1 cellular context compared by ENCODE assay signal in the genomic region with DNA sequence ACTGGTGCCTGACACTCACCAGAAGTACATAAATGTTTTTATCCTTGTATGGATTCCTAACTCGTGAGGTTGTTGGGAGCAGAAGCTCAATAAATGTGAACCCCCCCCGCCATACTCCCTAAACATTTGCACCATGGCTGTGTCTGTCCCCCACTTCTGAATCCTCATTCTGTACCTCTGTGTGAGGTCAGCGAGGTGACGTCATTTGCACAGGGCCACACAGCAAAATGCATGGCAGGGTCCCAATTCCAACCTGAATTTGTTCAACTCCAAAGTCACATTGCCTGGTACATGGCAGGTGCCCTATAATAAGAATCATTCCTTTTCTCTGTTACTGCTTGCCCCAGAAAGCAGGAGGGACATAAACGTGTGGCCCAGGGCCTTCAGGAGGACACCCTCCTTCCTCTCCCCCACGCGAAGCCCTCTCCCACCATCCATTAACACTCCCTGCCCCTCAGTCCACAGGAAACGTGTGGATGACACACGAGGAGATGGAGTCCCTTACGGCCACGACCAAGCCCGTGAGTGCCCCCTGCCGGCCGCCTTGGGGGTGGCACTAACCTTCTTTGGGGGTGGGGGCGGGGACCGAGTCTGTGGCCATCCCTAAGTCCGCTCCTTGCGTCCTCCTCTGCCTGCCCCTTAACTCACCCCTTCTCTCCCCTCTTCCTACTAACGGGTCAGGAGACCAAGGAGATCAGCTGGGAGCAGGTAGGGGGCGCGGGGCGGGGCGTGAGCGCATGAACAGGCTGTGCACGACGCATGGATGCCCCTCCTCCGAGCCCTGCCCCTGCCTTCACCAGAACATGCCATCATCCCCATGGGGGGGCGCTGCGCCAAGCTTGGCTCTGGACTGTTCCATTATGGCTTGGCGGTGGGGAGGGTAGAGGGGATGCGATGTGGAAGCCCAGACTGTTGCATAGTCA.
TF ChIP-seq lines count a peak whose summit lies in the region.

No MANE protein-coding gene starts in this region.

TF ChIP-seq in K562, 482 proteins besides CTCF, POLR2A, EP300 and RAD21 (continued from another document and continues in another):
- TF ChIP-seq, protein P1, sequence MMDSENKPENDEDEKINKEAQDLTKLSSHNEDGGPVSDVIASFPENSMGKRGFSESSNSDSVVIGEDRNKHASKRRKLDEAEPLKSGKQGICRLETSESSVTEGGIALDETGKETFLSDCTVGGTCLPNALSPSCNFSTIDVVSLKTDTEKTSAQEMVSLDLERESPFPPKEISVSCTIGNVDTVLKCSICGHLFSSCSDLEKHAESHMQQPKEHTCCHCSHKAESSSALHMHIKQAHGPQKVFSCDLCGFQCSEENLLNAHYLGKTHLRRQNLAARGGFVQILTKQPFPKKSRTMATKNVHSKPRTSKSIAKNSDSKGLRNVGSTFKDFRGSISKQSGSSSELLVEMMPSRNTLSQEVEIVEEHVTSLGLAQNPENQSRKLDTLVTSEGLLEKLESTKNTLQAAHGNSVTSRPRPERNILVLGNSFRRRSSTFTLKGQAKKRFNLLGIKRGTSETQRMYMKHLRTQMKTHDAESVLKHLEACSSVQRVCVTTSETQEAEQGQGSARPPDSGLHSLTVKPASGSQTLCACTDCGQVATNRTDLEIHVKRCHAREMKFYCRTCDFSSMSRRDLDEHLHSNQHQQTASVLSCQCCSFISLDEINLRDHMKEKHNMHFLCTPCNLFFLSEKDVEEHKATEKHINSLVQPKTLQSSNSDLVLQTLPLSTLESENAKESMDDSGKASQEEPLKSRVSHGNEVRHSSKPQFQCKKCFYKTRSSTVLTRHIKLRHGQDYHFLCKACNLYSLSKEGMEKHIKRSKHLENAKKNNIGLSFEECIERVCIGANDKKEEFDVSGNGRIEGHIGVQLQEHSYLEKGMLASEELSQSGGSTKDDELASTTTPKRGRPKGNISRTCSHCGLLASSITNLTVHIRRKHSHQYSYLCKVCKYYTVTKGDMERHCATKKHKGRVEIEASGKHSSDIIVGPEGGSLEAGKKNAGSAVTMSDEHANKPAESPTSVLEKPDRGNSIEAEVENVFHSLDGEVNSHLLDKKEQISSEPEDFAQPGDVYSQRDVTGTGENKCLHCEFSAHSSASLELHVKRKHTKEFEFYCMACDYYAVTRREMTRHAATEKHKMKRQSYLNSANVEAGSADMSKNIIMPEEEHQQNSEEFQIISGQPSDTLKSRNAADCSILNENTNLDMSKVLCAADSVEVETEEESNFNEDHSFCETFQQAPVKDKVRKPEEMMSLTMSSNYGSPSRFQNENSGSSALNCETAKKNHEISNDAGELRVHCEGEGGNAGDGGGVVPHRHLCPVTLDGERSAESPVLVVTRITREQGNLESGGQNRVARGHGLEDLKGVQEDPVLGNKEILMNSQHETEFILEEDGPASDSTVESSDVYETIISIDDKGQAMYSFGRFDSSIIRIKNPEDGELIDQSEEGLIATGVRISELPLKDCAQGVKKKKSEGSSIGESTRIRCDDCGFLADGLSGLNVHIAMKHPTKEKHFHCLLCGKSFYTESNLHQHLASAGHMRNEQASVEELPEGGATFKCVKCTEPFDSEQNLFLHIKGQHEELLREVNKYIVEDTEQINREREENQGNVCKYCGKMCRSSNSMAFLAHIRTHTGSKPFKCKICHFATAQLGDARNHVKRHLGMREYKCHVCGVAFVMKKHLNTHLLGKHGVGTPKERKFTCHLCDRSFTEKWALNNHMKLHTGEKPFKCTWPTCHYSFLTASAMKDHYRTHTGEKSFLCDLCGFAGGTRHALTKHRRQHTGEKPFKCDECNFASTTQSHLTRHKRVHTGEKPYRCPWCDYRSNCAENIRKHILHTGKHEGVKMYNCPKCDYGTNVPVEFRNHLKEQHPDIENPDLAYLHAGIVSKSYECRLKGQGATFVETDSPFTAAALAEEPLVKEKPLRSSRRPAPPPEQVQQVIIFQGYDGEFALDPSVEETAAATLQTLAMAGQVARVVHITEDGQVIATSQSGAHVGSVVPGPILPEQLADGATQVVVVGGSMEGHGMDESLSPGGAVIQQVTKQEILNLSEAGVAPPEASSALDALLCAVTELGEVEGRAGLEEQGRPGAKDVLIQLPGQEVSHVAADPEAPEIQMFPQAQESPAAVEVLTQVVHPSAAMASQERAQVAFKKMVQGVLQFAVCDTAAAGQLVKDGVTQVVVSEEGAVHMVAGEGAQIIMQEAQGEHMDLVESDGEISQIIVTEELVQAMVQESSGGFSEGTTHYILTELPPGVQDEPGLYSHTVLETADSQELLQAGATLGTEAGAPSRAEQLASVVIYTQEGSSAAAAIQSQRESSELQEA (IDR thresholded peaks at IDR 0.05; ENCODE audit: low read depth): no peak
- TF ChIP-seq CAMTA2 (CRISPR knock-in tag; conservative IDR thresholded peaks at IDR 0.05) (no peak), MIER1 (IDR thresholded peaks at IDR 0.05; ENCODE audit: low read depth) (no peak), TEAD1 (CRISPR knock-in tag; IDR thresholded peaks at IDR 0.05) (no peak), JUN (IDR thresholded peaks at IDR 0.05; ENCODE audit: borderline replicate concordance, low read depth, low read length) (peak; percentile 34; the same call in 1 of the 2 replicates), JUN (CRISPR knock-in tag; IDR thresholded peaks at IDR 0.05; ENCODE audit: borderline replicate concordance) (no peak), ZNF592 (IDR thresholded peaks at IDR 0.05) (peak; percentile 61; the same call in 1 of the 2 replicates), KLF1 (tag; IDR thresholded peaks at IDR 0.05) (no peak), PTTG1 (tag; IDR thresholded peaks at IDR 0.05; ENCODE audit: low read depth) (no peak), CSDE1 (IDR thresholded peaks at IDR 0.05) (no peak), VEZF1 (CRISPR knock-in tag; IDR thresholded peaks at IDR 0.05) (peak; percentile 80), NFRKB (IDR thresholded peaks at IDR 0.05; ENCODE audit: low read depth) (no peak), ZNF316 (IDR thresholded peaks at IDR 0.05) (no peak), CCNT2 (IDR thresholded peaks at IDR 0.05; ENCODE audit: borderline replicate concordance, extremely low read depth, insufficient read length, low read depth, low read length) (no peak), PCBP1 (IDR thresholded peaks at IDR 0.05; ENCODE audit: low read depth, low read length, poor library complexity, severe bottlenecking) (no peak), NRF1 (conservative IDR thresholded peaks at IDR 0.05 in 1 of 2, IDR thresholded peaks at IDR 0.05 in 1 of 2) (peak; percentile 46 to 56; a peak in 3 of 4 replicates), LARP7 (IDR thresholded peaks at IDR 0.05) (no peak), ZNF436 (CRISPR knock-in tag; IDR thresholded peaks at IDR 0.05) (no peak), TAF7 (tag; IDR thresholded peaks at IDR 0.05) (no peak), KAT8 (IDR thresholded peaks at IDR 0.05; ENCODE audit: low read depth) (no peak), HMGXB4 (CRISPR knock-in tag; IDR thresholded peaks at IDR 0.05) (peak; percentile 25; the same call in 1 of the 2 replicates), MAZ (CRISPR knock-in tag; conservative IDR thresholded peaks at IDR 0.05 in 1 of 2, IDR thresholded peaks at IDR 0.05 in 1 of 2) (peak; percentile 63 to 89), PHB (CRISPR knock-in tag; IDR thresholded peaks at IDR 0.05) (no peak), FIP1L1 (IDR thresholded peaks at IDR 0.05; ENCODE audit: low read depth, low read length, poor library complexity, severe bottlenecking) (no peak), EZH2 (IDR thresholded peaks at IDR 0.05; ENCODE audit: borderline replicate concordance, low read depth, low read length) (no peak), HNRNPUL1 (IDR thresholded peaks at IDR 0.05; ENCODE audit: low read length) (no peak), GATA2 (CRISPR knock-in tag; IDR thresholded peaks at IDR 0.05) (no peak)
- TF ChIP-seq, protein P2, sequence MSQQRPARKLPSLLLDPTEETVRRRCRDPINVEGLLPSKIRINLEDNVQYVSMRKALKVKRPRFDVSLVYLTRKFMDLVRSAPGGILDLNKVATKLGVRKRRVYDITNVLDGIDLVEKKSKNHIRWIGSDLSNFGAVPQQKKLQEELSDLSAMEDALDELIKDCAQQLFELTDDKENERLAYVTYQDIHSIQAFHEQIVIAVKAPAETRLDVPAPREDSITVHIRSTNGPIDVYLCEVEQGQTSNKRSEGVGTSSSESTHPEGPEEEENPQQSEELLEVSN (IDR thresholded peaks at IDR 0.05; ENCODE audit: borderline replicate concordance in 1 of 2, extremely low read depth in 1 of 2, insufficient read depth in 1 of 2, insufficient read length in 1 of 2, low read depth in 1 of 2, low read length in 1 of 2, poor library complexity in 1 of 2, severe bottlenecking in 1 of 2): peak in 1 of 2 experiments; percentile 46
- TF ChIP-seq, protein P3, sequence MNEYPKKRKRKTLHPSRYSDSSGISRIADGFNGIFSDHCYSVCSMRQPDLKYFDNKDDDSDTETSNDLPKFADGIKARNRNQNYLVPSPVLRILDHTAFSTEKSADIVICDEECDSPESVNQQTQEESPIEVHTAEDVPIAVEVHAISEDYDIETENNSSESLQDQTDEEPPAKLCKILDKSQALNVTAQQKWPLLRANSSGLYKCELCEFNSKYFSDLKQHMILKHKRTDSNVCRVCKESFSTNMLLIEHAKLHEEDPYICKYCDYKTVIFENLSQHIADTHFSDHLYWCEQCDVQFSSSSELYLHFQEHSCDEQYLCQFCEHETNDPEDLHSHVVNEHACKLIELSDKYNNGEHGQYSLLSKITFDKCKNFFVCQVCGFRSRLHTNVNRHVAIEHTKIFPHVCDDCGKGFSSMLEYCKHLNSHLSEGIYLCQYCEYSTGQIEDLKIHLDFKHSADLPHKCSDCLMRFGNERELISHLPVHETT (CRISPR knock-in tag; conservative IDR thresholded peaks at IDR 0.05 in 1 of 2, IDR thresholded peaks at IDR 0.05 in 1 of 2): no peak
- TF ChIP-seq, protein P4, sequence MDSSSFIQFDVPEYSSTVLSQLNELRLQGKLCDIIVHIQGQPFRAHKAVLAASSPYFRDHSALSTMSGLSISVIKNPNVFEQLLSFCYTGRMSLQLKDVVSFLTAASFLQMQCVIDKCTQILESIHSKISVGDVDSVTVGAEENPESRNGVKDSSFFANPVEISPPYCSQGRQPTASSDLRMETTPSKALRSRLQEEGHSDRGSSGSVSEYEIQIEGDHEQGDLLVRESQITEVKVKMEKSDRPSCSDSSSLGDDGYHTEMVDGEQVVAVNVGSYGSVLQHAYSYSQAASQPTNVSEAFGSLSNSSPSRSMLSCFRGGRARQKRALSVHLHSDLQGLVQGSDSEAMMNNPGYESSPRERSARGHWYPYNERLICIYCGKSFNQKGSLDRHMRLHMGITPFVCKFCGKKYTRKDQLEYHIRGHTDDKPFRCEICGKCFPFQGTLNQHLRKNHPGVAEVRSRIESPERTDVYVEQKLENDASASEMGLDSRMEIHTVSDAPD (CRISPR knock-in tag; IDR thresholded peaks at IDR 0.05): no peak
- TF ChIP-seq, protein P5, sequence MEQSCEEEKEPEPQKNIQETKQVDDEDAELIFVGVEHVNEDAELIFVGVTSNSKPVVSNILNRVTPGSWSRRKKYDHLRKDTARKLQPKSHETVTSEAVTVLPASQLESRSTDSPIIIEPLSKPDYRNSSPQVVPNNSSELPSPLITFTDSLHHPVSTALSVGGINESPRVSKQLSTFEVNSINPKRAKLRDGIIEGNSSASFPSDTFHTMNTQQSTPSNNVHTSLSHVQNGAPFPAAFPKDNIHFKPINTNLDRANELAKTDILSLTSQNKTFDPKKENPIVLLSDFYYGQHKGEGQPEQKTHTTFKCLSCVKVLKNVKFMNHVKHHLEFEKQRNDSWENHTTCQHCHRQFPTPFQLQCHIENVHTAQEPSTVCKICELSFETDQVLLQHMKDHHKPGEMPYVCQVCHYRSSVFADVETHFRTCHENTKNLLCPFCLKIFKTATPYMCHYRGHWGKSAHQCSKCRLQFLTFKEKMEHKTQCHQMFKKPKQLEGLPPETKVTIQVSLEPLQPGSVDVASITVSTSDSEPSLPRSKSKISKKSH (CRISPR knock-in tag; IDR thresholded peaks at IDR 0.05): no peak
